ENCODE assay signal across 2 cellular contexts in genomic region chr3:90080988-90081387, GRCh38.
TF ChIP-seq lines count a peak whose summit lies in the region.

No MANE protein-coding gene starts in this region.

TF ChIP-seq in GM23338, 12 proteins besides CTCF, POLR2A, EP300 and RAD21 (continued from another document):
- TF ChIP-seq ZNF462 (CRISPR knock-in tag; IDR thresholded peaks at IDR 0.05) (no peak), EZH2phosphoT487 (IDR thresholded peaks at IDR 0.05; ENCODE audit: unreplicated experiment) (no peak), EZH2 (IDR thresholded peaks at IDR 0.05; ENCODE audit: low read depth, unreplicated experiment) (no peak)
- TF ChIP-seq, protein P1, sequence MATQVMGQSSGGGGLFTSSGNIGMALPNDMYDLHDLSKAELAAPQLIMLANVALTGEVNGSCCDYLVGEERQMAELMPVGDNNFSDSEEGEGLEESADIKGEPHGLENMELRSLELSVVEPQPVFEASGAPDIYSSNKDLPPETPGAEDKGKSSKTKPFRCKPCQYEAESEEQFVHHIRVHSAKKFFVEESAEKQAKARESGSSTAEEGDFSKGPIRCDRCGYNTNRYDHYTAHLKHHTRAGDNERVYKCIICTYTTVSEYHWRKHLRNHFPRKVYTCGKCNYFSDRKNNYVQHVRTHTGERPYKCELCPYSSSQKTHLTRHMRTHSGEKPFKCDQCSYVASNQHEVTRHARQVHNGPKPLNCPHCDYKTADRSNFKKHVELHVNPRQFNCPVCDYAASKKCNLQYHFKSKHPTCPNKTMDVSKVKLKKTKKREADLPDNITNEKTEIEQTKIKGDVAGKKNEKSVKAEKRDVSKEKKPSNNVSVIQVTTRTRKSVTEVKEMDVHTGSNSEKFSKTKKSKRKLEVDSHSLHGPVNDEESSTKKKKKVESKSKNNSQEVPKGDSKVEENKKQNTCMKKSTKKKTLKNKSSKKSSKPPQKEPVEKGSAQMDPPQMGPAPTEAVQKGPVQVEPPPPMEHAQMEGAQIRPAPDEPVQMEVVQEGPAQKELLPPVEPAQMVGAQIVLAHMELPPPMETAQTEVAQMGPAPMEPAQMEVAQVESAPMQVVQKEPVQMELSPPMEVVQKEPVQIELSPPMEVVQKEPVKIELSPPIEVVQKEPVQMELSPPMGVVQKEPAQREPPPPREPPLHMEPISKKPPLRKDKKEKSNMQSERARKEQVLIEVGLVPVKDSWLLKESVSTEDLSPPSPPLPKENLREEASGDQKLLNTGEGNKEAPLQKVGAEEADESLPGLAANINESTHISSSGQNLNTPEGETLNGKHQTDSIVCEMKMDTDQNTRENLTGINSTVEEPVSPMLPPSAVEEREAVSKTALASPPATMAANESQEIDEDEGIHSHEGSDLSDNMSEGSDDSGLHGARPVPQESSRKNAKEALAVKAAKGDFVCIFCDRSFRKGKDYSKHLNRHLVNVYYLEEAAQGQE (IDR thresholded peaks at IDR 0.05; ENCODE audit: unreplicated experiment), result no peak

TF ChIP-seq in Ishikawa, 13 proteins besides CTCF, POLR2A, EP300 and RAD21 (continued from another document):
- TF ChIP-seq, protein P1 (IDR thresholded peaks at IDR 0.05; ENCODE audit: low read depth), result no peak
- no peak for TF ChIP-seq TEAD4 (IDR thresholded peaks at IDR 0.05)
- no peak for TF ChIP-seq ZBTB7A (IDR thresholded peaks at IDR 0.05; ENCODE audit: low read depth)
